ENCODE assay signal across 16 cellular contexts in genomic region chr7:69732203-69732602, GRCh38.
DNase-seq lines count a peak whose midpoint lies in the region; ATAC-seq, FAIRE-seq and TF ChIP-seq lines count a peak whose summit lies in the region.
"Had no signal": no experiment of that assay in that cellular context is flagged by ENCODE, and none has a peak within 500 bp of the region (broad histone marks: within the 10 kb centered on the region; RNA-seq: fewer than 3 reads in every experiment).

No MANE protein-coding gene starts in this region.

- no peaks in the 10 kb centered on the region for H3K27me3 Mint-ChIP-seq in astrocyte (ENCODE audit: low read depth, unreplicated experiment)

- peaks cover 21% of the 10 kb centered on the region for H3K79me2 ChIP-seq in astrocyte (ENCODE audit: insufficient read depth, low read length)

- H3K9me3 ChIP-seq in HUES48 (ENCODE audit: control insufficient read depth, insufficient read depth, low read length) (no peaks in the 10 kb centered on the region), astrocyte (ENCODE audit: insufficient read depth, low read depth, low read length) (no peaks in the 10 kb centered on the region)
- H3K9me3 ChIP-seq: ascending aorta, gastroesophageal sphincter had no signal

- no peak overlapping the region for H2AFZ ChIP-seq in astrocyte (ENCODE audit: low read depth, low read length)

- ATAC-seq in left lobe of liver, result peak; percentile 85
- ATAC-seq in HG03025 (IDR thresholded peaks at IDR 0.05; ENCODE audit: low FRiP score, unreplicated experiment), result no peak
- no peak for ATAC-seq in HG02610 (IDR thresholded peaks at IDR 0.05; ENCODE audit: unreplicated experiment)
- ATAC-seq: gastroesophageal sphincter; naive thymus-derived CD8-positive, alpha-beta T cell; stimulated activated effector memory CD8-positive, alpha-beta T cell treated with anti-CD3 and anti-CD28 coated beads, Interleukin-12 subunit alpha, Interleukin-12 subunit beta, amount 100 ng/mL, for 72 hours had no signal

- H3K9ac ChIP-seq in HUES48 (ENCODE audit: low read depth, low read length) (no peak overlapping the region), astrocyte (ENCODE audit: low read length) (no peak overlapping the region)

- no peak overlapping the region for H3K4me3 Mint-ChIP-seq in astrocyte (ENCODE audit: unreplicated experiment)
- H3K4me3 Mint-ChIP-seq: naive thymus-derived CD8-positive, alpha-beta T cell; stimulated activated effector memory CD8-positive, alpha-beta T cell treated with anti-CD3 and anti-CD28 coated beads, Interleukin-12 subunit alpha, Interleukin-12 subunit beta, amount 100 ng/mL, for 72 hours had no signal

- H3K36me3 ChIP-seq in HUES48 (ENCODE audit: control insufficient read depth, insufficient read depth, low read length) (no peaks in the 10 kb centered on the region), astrocyte (ENCODE audit: insufficient read depth, low read length) (no peaks in the 10 kb centered on the region)
- H3K36me3 ChIP-seq: ascending aorta, gastroesophageal sphincter had no signal

- H3K36me3 Mint-ChIP-seq in astrocyte (ENCODE audit: low read depth, unreplicated experiment), result no peaks in the 10 kb centered on the region
- H3K36me3 Mint-ChIP-seq: naive thymus-derived CD8-positive, alpha-beta T cell; stimulated activated effector memory CD8-positive, alpha-beta T cell treated with anti-CD3 and anti-CD28 coated beads, Interleukin-12 subunit alpha, Interleukin-12 subunit beta, amount 100 ng/mL, for 72 hours had no signal

- no peak overlapping the region for H3K27ac Mint-ChIP-seq in astrocyte (ENCODE audit: unreplicated experiment)
- H3K27ac Mint-ChIP-seq: naive thymus-derived CD8-positive, alpha-beta T cell; stimulated activated effector memory CD8-positive, alpha-beta T cell treated with anti-CD3 and anti-CD28 coated beads, Interleukin-12 subunit alpha, Interleukin-12 subunit beta, amount 100 ng/mL, for 72 hours had no signal

- TF ChIP-seq CTCF in astrocyte (IDR thresholded peaks at IDR 0.05; ENCODE audit: insufficient read depth, low read depth, low read length), result no peak

- H3K27ac ChIP-seq in HUES48 (ENCODE audit: low read depth, low read length) (peak overlapping the region; percentile 51), astrocyte (ENCODE audit: low read depth, low read length) (no peak overlapping the region)
- H3K27ac ChIP-seq: ascending aorta, C4-2B, gastroesophageal sphincter had no signal

- H3K4me3 ChIP-seq in HUES48 (ENCODE audit: low read depth, low read length), result no peak overlapping the region
- no peak overlapping the region for H3K4me3 ChIP-seq in astrocyte (ENCODE audit: insufficient read depth, low read depth, low read length)
- H3K4me3 ChIP-seq: ascending aorta, gastroesophageal sphincter had no signal

- in situ Hi-C loops in Caki2 (cut with HindIII; ENCODE audit: low pct_unique_long_range_greater_than_20kb, low sequenced_read_pairs), result no loop called here

- H3K9me3 Mint-ChIP-seq in astrocyte (ENCODE audit: unreplicated experiment), result no peaks in the 10 kb centered on the region
- H3K9me3 Mint-ChIP-seq: naive thymus-derived CD8-positive, alpha-beta T cell; stimulated activated effector memory CD8-positive, alpha-beta T cell treated with anti-CD3 and anti-CD28 coated beads, Interleukin-12 subunit alpha, Interleukin-12 subunit beta, amount 100 ng/mL, for 72 hours had no signal

- H3K4me1 ChIP-seq in HUES48 (ENCODE audit: control insufficient read depth, insufficient read depth, low read length) (peaks cover 51% of the 10 kb centered on the region), astrocyte (ENCODE audit: insufficient read depth, low read length) (peaks cover 18% of the 10 kb centered on the region)

- no peak for FAIRE-seq in astrocyte (lab: Jason Lieb, UNC)

- peaks cover 24% of the 10 kb centered on the region for H3K4me1 Mint-ChIP-seq in astrocyte (ENCODE audit: low read depth, unreplicated experiment)
- H3K4me1 Mint-ChIP-seq: stimulated activated effector memory CD8-positive, alpha-beta T cell treated with anti-CD3 and anti-CD28 coated beads, Interleukin-12 subunit alpha, Interleukin-12 subunit beta, amount 100 ng/mL, for 72 hours had no signal

- DNase-seq in Caki2 (ENCODE audit: low read depth), result peak; percentile 64
- peak; percentile 53 for DNase-seq in astrocyte (ENCODE audit: low read depth)
- DNase-seq in left lobe of liver (ENCODE audit: low spot score), result no peak
- no peak for DNase-seq in NAMALWA (ENCODE audit: low spot score)
- no peak for DNase-seq in HCEC 1CT
- DNase-seq: activated effector memory CD4-positive, alpha-beta T cell treated with anti-CD3 and anti-CD28 coated beads, Interleukin-2, amount 50 U/mL, for 16 hours; MM.1S; naive thymus-derived CD8-positive, alpha-beta T cell; stimulated activated CD4-positive, alpha-beta T cell treated with anti-CD3 and anti-CD28 coated beads, Interleukin-4, amount 100 ng/mL, for 1 hour had no signal

- no peaks in the 10 kb centered on the region for H3K27me3 ChIP-seq in HUES48 (ENCODE audit: control insufficient read depth, insufficient read depth, low read length)
- peaks cover 2% of the 10 kb centered on the region for H3K27me3 ChIP-seq in astrocyte (ENCODE audit: insufficient read depth, low read length)
- H3K27me3 ChIP-seq: ascending aorta, gastroesophageal sphincter had no signal

- H4K20me1 ChIP-seq in astrocyte (ENCODE audit: insufficient read depth, low read length), result peaks cover 65% of the 10 kb centered on the region

- peak overlapping the region; percentile 21 for H3K4me2 ChIP-seq in astrocyte (ENCODE audit: low read length)

Comparison
In these comparisons a context has a peak if more than half of its experiments do, and no peak if none do; other contexts are left out.
1. DNase-seq: peak in Caki2 (single experiment) and astrocyte (single experiment); none in left lobe of liver (single experiment), NAMALWA (single experiment) and HCEC 1CT (single experiment).